Comparison of ENCODE assay signal across 9 cellular contexts in genomic region chr6:134318396-134319281, GRCh38. TPM values are rescaled to one million over a fixed set of nuclear protein-coding genes. Genes with fewer than 3 reads are reported as not detected.
DNase-seq lines count a peak whose midpoint lies in the region; ATAC-seq, FAIRE-seq and TF ChIP-seq lines count a peak whose summit lies in the region.
"Had no signal": no experiment of that assay in that cellular context is flagged by ENCODE, and none has a peak within 500 bp of the region (broad histone marks: within the 10 kb centered on the region; RNA-seq: fewer than 3 reads in every experiment).

No MANE protein-coding gene starts in this region.

- H3K9me2 ChIP-seq in GM23248 (ENCODE audit: insufficient read depth) = no peaks in the 10 kb centered on the region

- no peak for TF ChIP-seq POLR2A in A549 (IDR thresholded peaks at IDR 0.05; ENCODE audit: low read length)

- H3K27me3 Mint-ChIP-seq in memory B cell = peaks cover 8% of the 10 kb centered on the region

- WGBS in A549 (ENCODE audit: missing lambda C conversion rate) = 73% methylated on average over 5 of the region's 5 CpGs
- 67% methylated on average over 5 of the region's 5 CpGs for WGBS in GM23248 (ENCODE audit: low coverage in 1 of 2, low lambda C conversion rate in 2 of 2, missing lambda C conversion rate in 2 of 2), 2 experiments

- H3K9ac ChIP-seq in GM23248 = no peak overlapping the region

- no peaks in the 10 kb centered on the region for H3F3A ChIP-seq in GM23248 (ENCODE audit: insufficient read depth)

- no peak for DNase-seq in A549 (ENCODE audit: low read depth in 1 of 2, low spot score in 1 of 2)
- no peak for DNase-seq in GM23248
- DNase-seq in astrocyte of the spinal cord (ENCODE audit: low read depth, low spot score) = no peak
- no peak for DNase-seq in memory B cell (ENCODE audit: low spot score in 2 of 2)
- DNase-seq in inferior parietal cortex (ENCODE audit: extremely low spot score) = no peak
- no peak for DNase-seq in kidney glomerular epithelial cell (lab: John Stamatoyannopoulos, UW)
- no peak for DNase-seq in mucosa of gallbladder (ENCODE audit: low spot score)
- DNase-seq in HuH-7 (ENCODE audit: low spot score) = no peak
- DNase-seq: SW 1271 had no signal

- H3K4me3 ChIP-seq in A549 (peak overlapping the region; percentile 44), GM23248 (no peak overlapping the region), astrocyte of the spinal cord (ENCODE audit: low read depth, low read length) (peak overlapping the region; percentile 64)

- in situ Hi-C loops in GM23248 (cut with MboI) = no loop called here
- in situ Hi-C loops in astrocyte of the spinal cord (cut with HindIII; ENCODE audit: low sequenced_read_pairs) = no loop called here

- TF ChIP-seq CTCF in A549 (IDR thresholded peaks at IDR 0.05) (no peak), astrocyte of the spinal cord (IDR thresholded peaks at IDR 0.05; ENCODE audit: low read depth, low read length) (no peak)

- H3K4me1 ChIP-seq in A549 (peaks cover 9% of the 10 kb centered on the region; the same call in 2 of the 3 replicates), GM23248 (ENCODE audit: insufficient read depth) (no peaks in the 10 kb centered on the region)

- TF ChIP-seq RAD21 in A549 (conservative IDR thresholded peaks at IDR 0.05 in 1 of 2, IDR thresholded peaks at IDR 0.05 in 1 of 2) = no peak

- H2AFZ ChIP-seq in GM23248 = peak overlapping the region; percentile 92; the same call in 1 of the 2 replicates

- ATAC-seq in A549 = no peak
- no peak for ATAC-seq in memory B cell (ENCODE audit: low read depth)

- FAIRE-seq in A549 (lab: Jason Lieb, UNC) = no peak

- no peaks in the 10 kb centered on the region for H3K9me3 ChIP-seq in A549
- no peaks in the 10 kb centered on the region for H3K9me3 ChIP-seq in GM23248 (ENCODE audit: low read depth)

- H3K27ac ChIP-seq in A549 = no peak overlapping the region; a peak in 1 of 6 replicates
- no peak overlapping the region for H3K27ac ChIP-seq in GM23248

- H3K27me3 ChIP-seq in GM23248 (replicated peaks; ENCODE audit: insufficient read depth) = no peaks in the 10 kb centered on the region

- peaks cover 4% of the 10 kb centered on the region for H3K36me3 Mint-ChIP-seq in memory B cell

- H3K27ac Mint-ChIP-seq in memory B cell = no peak overlapping the region

- H3K9me3 Mint-ChIP-seq in memory B cell = peaks cover 7% of the 10 kb centered on the region

- H3K4me1 Mint-ChIP-seq in memory B cell = peaks cover 13% of the 10 kb centered on the region

- TF ChIP-seq EP300 in A549 (IDR thresholded peaks at IDR 0.05) = no peak

- no peaks in the 10 kb centered on the region for H4K20me1 ChIP-seq in GM23248 (ENCODE audit: insufficient read depth)

- H3K4me3 Mint-ChIP-seq in memory B cell = peak overlapping the region; percentile 90

- H3K4me2 ChIP-seq in A549 (peak overlapping the region; percentile 87), GM23248 (ENCODE audit: unreplicated experiment) (no peak overlapping the region)

- no peaks in the 10 kb centered on the region for H3K36me3 ChIP-seq in GM23248 (ENCODE audit: low read depth)

- POLR2A ChIA-PET in A549 (lab: Yijun Ruan, JAX) = no interaction called here

- no peaks in the 10 kb centered on the region for H3K79me2 ChIP-seq in GM23248 (ENCODE audit: insufficient read depth)

- CTCF ChIA-PET in A549 (lab: Yijun Ruan, JAX) = interaction anchor here (1.2 kb wide), 1 partner anchor 564 kb away, joined by 3 read pairs; no protein-coding TSS in a partner anchor

TF ChIP-seq in A549, 52 proteins besides CTCF, POLR2A, EP300 and RAD21:
- TF ChIP-seq, protein P1, sequence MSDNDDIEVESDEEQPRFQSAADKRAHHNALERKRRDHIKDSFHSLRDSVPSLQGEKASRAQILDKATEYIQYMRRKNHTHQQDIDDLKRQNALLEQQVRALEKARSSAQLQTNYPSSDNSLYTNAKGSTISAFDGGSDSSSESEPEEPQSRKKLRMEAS (IDR thresholded peaks at IDR 0.05) = no peak
- TF ChIP-seq HES2 (IDR thresholded peaks at IDR 0.05) (no peak), MYC (IDR thresholded peaks at IDR 0.05; ENCODE audit: borderline replicate concordance, low read length) (no peak), KDM1A (IDR thresholded peaks at IDR 0.05; ENCODE audit: low read depth) (no peak), ESRRA (IDR thresholded peaks at IDR 0.05; ENCODE audit: borderline replicate concordance, low read length) (no peak), BCL3 (IDR thresholded peaks at IDR 0.05) (no peak), GATA3 (IDR thresholded peaks at IDR 0.05; ENCODE audit: borderline replicate concordance) (no peak), CBX8 (IDR thresholded peaks at IDR 0.05) (no peak), E2F6 (IDR thresholded peaks at IDR 0.05; ENCODE audit: borderline replicate concordance, low read depth) (no peak), FOSB (CRISPR knock-in tag; IDR thresholded peaks at IDR 0.05) (no peak), EHMT2 (IDR thresholded peaks at IDR 0.05; ENCODE audit: low read depth) (no peak), USF2 (IDR thresholded peaks at IDR 0.05) (no peak), ZC3H11A (IDR thresholded peaks at IDR 0.05) (no peak), BHLHE40 (IDR thresholded peaks at IDR 0.05; ENCODE audit: low read depth, low read length) (no peak), MAZ (IDR thresholded peaks at IDR 0.05; ENCODE audit: borderline replicate concordance, low read depth, low read length) (no peak), ZNF302 (CRISPR knock-in tag; IDR thresholded peaks at IDR 0.05) (no peak)
- TF ChIP-seq, protein P2, sequence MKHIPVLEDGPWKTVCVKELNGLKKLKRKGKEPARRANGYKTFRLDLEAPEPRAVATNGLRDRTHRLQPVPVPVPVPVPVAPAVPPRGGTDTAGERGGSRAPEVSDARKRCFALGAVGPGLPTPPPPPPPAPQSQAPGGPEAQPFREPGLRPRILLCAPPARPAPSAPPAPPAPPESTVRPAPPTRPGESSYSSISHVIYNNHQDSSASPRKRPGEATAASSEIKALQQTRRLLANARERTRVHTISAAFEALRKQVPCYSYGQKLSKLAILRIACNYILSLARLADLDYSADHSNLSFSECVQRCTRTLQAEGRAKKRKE (CRISPR knock-in tag; IDR thresholded peaks at IDR 0.05; ENCODE audit: low read depth) = no peak
- TF ChIP-seq, protein P3, sequence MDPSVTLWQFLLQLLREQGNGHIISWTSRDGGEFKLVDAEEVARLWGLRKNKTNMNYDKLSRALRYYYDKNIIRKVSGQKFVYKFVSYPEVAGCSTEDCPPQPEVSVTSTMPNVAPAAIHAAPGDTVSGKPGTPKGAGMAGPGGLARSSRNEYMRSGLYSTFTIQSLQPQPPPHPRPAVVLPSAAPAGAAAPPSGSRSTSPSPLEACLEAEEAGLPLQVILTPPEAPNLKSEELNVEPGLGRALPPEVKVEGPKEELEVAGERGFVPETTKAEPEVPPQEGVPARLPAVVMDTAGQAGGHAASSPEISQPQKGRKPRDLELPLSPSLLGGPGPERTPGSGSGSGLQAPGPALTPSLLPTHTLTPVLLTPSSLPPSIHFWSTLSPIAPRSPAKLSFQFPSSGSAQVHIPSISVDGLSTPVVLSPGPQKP (IDR thresholded peaks at IDR 0.05; ENCODE audit: low read depth, low read length) = no peak

RNA-seq across cellular contexts. Expression of gene SGK1, which starts 0.7 kb away (rescaled TPM):
- polyA plus RNA-seq in A549 (2011; rRNA removed) (131 and 133 TPM in 2 replicates), A549 (2017; fragmentation: RNase III; extraction: RNeasy Plus Mini Kit Qiagen cat#74134 plus additional on column Dnase treatment) (32.0 to 41.5 TPM (median 41.3 TPM) in 3 replicates), GM23248 (2016; fragmentation: Nextera tagmentation; extraction: Ambion mirVana) (127 and 134 TPM in 2 replicates)
- polyA plus RNA-seq in A549 (2012; cell fraction: cytosol; rRNA removed) = 105 and 117 TPM in 2 replicates
- polyA plus RNA-seq in A549 (2012; cell fraction: nucleus; rRNA removed) = 226 and 278 TPM in 2 replicates
- polyA minus RNA-seq in A549 (2011; rRNA and poly(A)+ RNA removed) = 143 and 146 TPM in 2 replicates
- 208 and 228 TPM in 2 replicates for total RNA-seq in GM23248 (2014; rRNA removed; shearing (Covaris generic))
- 220 TPM for total RNA-seq in mucosa of gallbladder
